16 cellular contexts compared by ENCODE assay signal in the genomic region with DNA sequence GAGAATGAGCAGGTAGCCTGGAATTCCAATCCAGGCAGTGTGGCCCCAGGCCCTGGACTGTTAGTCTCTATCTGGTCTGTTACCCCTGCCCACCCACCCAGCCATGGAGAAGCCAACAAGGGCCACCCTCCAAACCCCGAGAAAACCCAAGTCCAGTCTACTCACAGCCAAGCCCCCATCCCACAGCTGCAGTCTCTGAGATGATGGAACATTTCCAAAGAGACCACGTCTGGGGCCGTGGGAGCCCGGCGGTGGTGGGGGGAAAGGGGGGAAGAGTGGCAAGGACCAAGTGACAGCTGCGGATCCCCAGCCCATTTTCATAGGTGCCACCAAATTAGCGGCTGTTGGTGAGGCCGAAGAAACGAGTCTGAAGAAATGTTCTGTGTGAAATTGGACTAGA. TPM values are rescaled to one million over a fixed set of nuclear protein-coding genes. Genes with fewer than 3 reads are reported as not detected.
DNase-seq lines count a peak whose midpoint lies in the region; ATAC-seq, FAIRE-seq and TF ChIP-seq lines count a peak whose summit lies in the region.
"Had no signal": no experiment of that assay in that cellular context is flagged by ENCODE, and none has a peak within 500 bp of the region (broad histone marks: within the 10 kb centered on the region; RNA-seq: fewer than 3 reads in every experiment).

No MANE protein-coding gene starts in this region.

- peaks cover 19% of the 10 kb centered on the region for H3K4me1 Mint-ChIP-seq in central memory CD8-positive, alpha-beta T cell
- H3K4me1 Mint-ChIP-seq in glutamatergic neuron (ENCODE audit: low read depth, unreplicated experiment): peaks cover 20% of the 10 kb centered on the region

- peaks cover 0 to 14% (median 0%) of the 10 kb centered on the region in 4 donors for H3K36me3 ChIP-seq in sigmoid colon
- no peaks in the 10 kb centered on the region for H3K36me3 ChIP-seq in HepG2 (replicated peaks in 1 of 2; ENCODE audit: control insufficient read depth in 1 of 2, insufficient read depth in 2 of 2, low read length in 2 of 2)

- TF ChIP-seq CTCF in glutamatergic neuron (IDR thresholded peaks at IDR 0.05; ENCODE audit: partially characterized antibody, unreplicated experiment): no peak
- no peak for TF ChIP-seq CTCF in sigmoid colon (IDR thresholded peaks at IDR 0.05)
- no peak for TF ChIP-seq CTCF in HepG2 (CRISPR knock-in tag; IDR thresholded peaks at IDR 0.05)

- TF ChIP-seq EP300 in sigmoid colon (IDR thresholded peaks at IDR 0.05) (no peak), HepG2 (IDR thresholded peaks at IDR 0.05; ENCODE audit: low read depth in 2 of 2, low read length in 2 of 2) (no peak), HepG2 (CRISPR knock-in tag; IDR thresholded peaks at IDR 0.05; ENCODE audit: borderline replicate concordance) (no peak)

- WGBS in sigmoid colon, 2 donors: 73 to 74% methylated on average over 9 of the region's 9 CpGs
- WGBS in HepG2 (ENCODE audit: low lambda C conversion rate): 45% methylated on average over 9 of the region's 9 CpGs

- H3K36me3 Mint-ChIP-seq in central memory CD8-positive, alpha-beta T cell (ENCODE audit: insufficient read depth): peaks cover 3% of the 10 kb centered on the region
- peaks cover 6% of the 10 kb centered on the region for H3K36me3 Mint-ChIP-seq in glutamatergic neuron (ENCODE audit: unreplicated experiment)

- peak overlapping the region; percentile 63 for H3K27ac Mint-ChIP-seq in central memory CD8-positive, alpha-beta T cell (ENCODE audit: low read depth)
- H3K27ac Mint-ChIP-seq in glutamatergic neuron (ENCODE audit: unreplicated experiment): peak overlapping the region; percentile 79
- H3K27ac Mint-ChIP-seq: CD4-positive, CD25-positive, alpha-beta regulatory T cell had no signal

- ATAC-seq in central memory CD8-positive, alpha-beta T cell (replicated peaks; ENCODE audit: extremely low read depth, poor library complexity, severe bottlenecking): no peak
- ATAC-seq in HepG2: no peak
- ATAC-seq: A549, HCT116 had no signal

- peaks cover 6% of the 10 kb centered on the region for H3K9me3 Mint-ChIP-seq in central memory CD8-positive, alpha-beta T cell
- peaks cover 7% of the 10 kb centered on the region for H3K9me3 Mint-ChIP-seq in glutamatergic neuron (ENCODE audit: unreplicated experiment)

- H3K27ac ChIP-seq in sigmoid colon (no peak overlapping the region), HepG2 (ENCODE audit: extremely low read length, insufficient read depth, low read length) (no peak overlapping the region)
- H3K27ac ChIP-seq: GM23248, HL-60 had no signal

- H3K79me2 ChIP-seq in HepG2 (ENCODE audit: insufficient read depth, low read length): no peaks in the 10 kb centered on the region

- H3K27me3 ChIP-seq in sigmoid colon (peaks cover 0 to 3% (median 0%) of the 10 kb centered on the region in 3 donors), HepG2 (ENCODE audit: control insufficient read depth in 1 of 2, insufficient read depth in 2 of 2, low read length in 2 of 2) (peaks cover 4 to 49% of the 10 kb centered on the region in 2 experiments; a peak in 4 of 5 replicates)

- BruUV-seq in HepG2 (replicated peaks; lab: Mats Ljungman, UMichigan): no TSS peak

- no peak overlapping the region for H2AFZ ChIP-seq in HepG2 (ENCODE audit: low read length)
- H2AFZ ChIP-seq: GM23248 had no signal

- H3K27me3 Mint-ChIP-seq in central memory CD8-positive, alpha-beta T cell: peaks cover 4% of the 10 kb centered on the region
- H3K27me3 Mint-ChIP-seq in glutamatergic neuron (ENCODE audit: unreplicated experiment): peaks cover 12% of the 10 kb centered on the region

- H3K4me3 ChIP-seq in sigmoid colon (no peak overlapping the region), HepG2 (replicated peaks in 1 of 3; ENCODE audit: insufficient read depth in 1 of 3, low read depth in 2 of 3, low read length in 3 of 3) (no peak overlapping the region)
- H3K4me3 ChIP-seq: A549, GM23248 had no signal

- FAIRE-seq in HTR-8/SVneo (lab: Jason Lieb, UNC): no peak
- FAIRE-seq in HepG2 (lab: Jason Lieb, UNC): no peak
- FAIRE-seq: A549, GM18507, H54 had no signal

- no peak overlapping the region for H3K9ac ChIP-seq in HepG2 (ENCODE audit: insufficient read depth, low read depth, low read length)
- H3K9ac ChIP-seq: GM23248 had no signal

- H3K9me3 ChIP-seq in sigmoid colon: peaks cover 0 to 4% (median 3%) of the 10 kb centered on the region in 4 donors
- peaks cover 8% of the 10 kb centered on the region; the same call in 1 of the 2 replicates for H3K9me3 ChIP-seq in HepG2 (ENCODE audit: low read length)

- no peak for DNase-seq in central memory CD8-positive, alpha-beta T cell (ENCODE audit: low spot score in 2 of 2)
- DNase-seq in glutamatergic neuron (no peak), sigmoid colon (peak; percentile 28), HTR-8/SVneo (ENCODE audit: insufficient read length, low spot score) (no peak), HepG2 (ENCODE audit: low spot score) (no peak), NCI-H187 (lab: John Stamatoyannopoulos, UW) (no peak)
- DNase-seq: CD4-positive, CD25-positive, alpha-beta regulatory T cell; GM23248; IMR-90 had no signal

- CTCF ChIA-PET in HepG2 (lab: Yijun Ruan, JAX; ENCODE audit: low intra/inter-chr PET ratio, low total read pairs): no interaction called here

- H3K4me3 Mint-ChIP-seq in central memory CD8-positive, alpha-beta T cell: no peak overlapping the region
- H3K4me3 Mint-ChIP-seq in glutamatergic neuron (ENCODE audit: unreplicated experiment): peak overlapping the region; percentile 18

- TF ChIP-seq RAD21 in HepG2 (CRISPR knock-in tag; IDR thresholded peaks at IDR 0.05): no peak

- H4K20me1 ChIP-seq in HepG2 (ENCODE audit: insufficient read depth, low read length): 0 out of 2 replicates have a peak, but pooled peaks cover 3% of the 10 kb centered on the region

- no peak overlapping the region for H3K4me2 ChIP-seq in HepG2 (ENCODE audit: low read depth, low read length)
- H3K4me2 ChIP-seq: A549 had no signal

- H3K4me1 ChIP-seq in sigmoid colon (peaks cover 0 to 26% (median 17%) of the 10 kb centered on the region in 4 donors), HepG2 (ENCODE audit: insufficient read depth, low read length) (no peaks in the 10 kb centered on the region)

- in situ Hi-C loops in HepG2 (cut with HindIII; ENCODE audit: extremely low pct_ligation_motif_present, low pct_unique_long_range_greater_than_20kb): no loop called here

- POLR2A ChIA-PET in HepG2 (lab: Yijun Ruan, JAX): no interaction called here

- intact Hi-C loops in sigmoid colon (cut with DNase I) (no loop called here), HepG2 (cut with micrococcal nuclease; ENCODE audit: unreplicated experiment) (no loop called here)

- TF ChIP-seq POLR2A in sigmoid colon (IDR thresholded peaks at IDR 0.05) (no peak), HepG2 (IDR thresholded peaks at IDR 0.05; ENCODE audit: insufficient read depth in 1 of 2, low read depth in 2 of 2, low read length in 2 of 2) (no peak)

TF ChIP-seq in HepG2, 621 proteins besides CTCF, POLR2A, EP300 and RAD21:
- no peak for TF ChIP-seq ISL2 (CRISPR knock-in tag; IDR thresholded peaks at IDR 0.05)
- no peak for TF ChIP-seq NBN (conservative IDR thresholded peaks at IDR 0.05)
- no peak for TF ChIP-seq GFI1 (CRISPR knock-in tag; IDR thresholded peaks at IDR 0.05; ENCODE audit: borderline replicate concordance)

RNA-seq across cellular contexts. Expression of a gene that starts 53.6 kb away (rescaled TPM):
- total RNA-seq in glutamatergic neuron (ENCODE audit: unreplicated experiment): 110 TPM
- total RNA-seq in sigmoid colon: 10 to 100 TPM; 30.1 to 82.9 (median 49.5) TPM
- 1 to 10 TPM in 2 of 3 donors, not detected in 1; 1.2 to 2.4 TPM for polyA plus RNA-seq in sigmoid colon
- not detected in 2 replicates for total RNA-seq in HepG2 (2016; rRNA removed; fragmentation: Illumina TruSeq; extraction: Trizol)
- not detected in 2 replicates for total RNA-seq in HepG2 (2016; cell fraction: cytosol; rRNA removed; fragmentation: Illumina TruSeq; extraction: Trizol; ENCODE audit: low read depth)
- not detected in 2 replicates for total RNA-seq in HepG2 (2016; cell fraction: insoluble cytoplasmic fraction; rRNA removed; fragmentation: Illumina TruSeq; extraction: Trizol)
- not detected in 2 replicates for total RNA-seq in HepG2 (2016; cell fraction: membrane; rRNA removed; fragmentation: Illumina TruSeq; extraction: Trizol)
- total RNA-seq in HepG2 (2016; cell fraction: nucleus; rRNA removed; fragmentation: Illumina TruSeq; extraction: Trizol): not detected in 2 replicates
- polyA plus RNA-seq in HepG2 (2011; rRNA removed): not detected in 2 replicates
- polyA plus RNA-seq in HepG2 (2011; cell fraction: cytosol; rRNA removed): 0.03 TPM in 1 of 2 replicates, not detected in the other
- polyA plus RNA-seq in HepG2 (2011; cell fraction: nucleus; rRNA removed): not detected in 2 replicates
- polyA plus RNA-seq in HepG2 (2012): 0.25 TPM in 1 of 2 replicates, not detected in the other
- not detected in 2 replicates for polyA plus RNA-seq in HepG2 (2016; cell fraction: cytosol; fragmentation: Illumina TruSeq; extraction: Trizol; ENCODE audit: low read depth)
- not detected in 2 replicates for polyA plus RNA-seq in HepG2 (2016; cell fraction: insoluble cytoplasmic fraction; fragmentation: Illumina TruSeq; extraction: Trizol; ENCODE audit: low read depth)
- not detected in 2 replicates for polyA plus RNA-seq in HepG2 (2016; cell fraction: membrane; fragmentation: Illumina TruSeq; extraction: Trizol; ENCODE audit: low read depth)
- not detected in 2 replicates for polyA plus RNA-seq in HepG2 (2016; cell fraction: nucleus; fragmentation: Illumina TruSeq; extraction: Trizol; ENCODE audit: insufficient read depth, low read depth)
- 0.05 TPM in 1 of 2 replicates, not detected in the other for polyA minus RNA-seq in HepG2 (2011; rRNA and poly(A)+ RNA removed; ENCODE audit: low replicate concordance)
- not detected in 2 replicates for polyA minus RNA-seq in HepG2 (2011; cell fraction: cytosol; rRNA and poly(A)+ RNA removed)
- not detected in 2 replicates for polyA minus RNA-seq in HepG2 (2011; cell fraction: nucleus; rRNA and poly(A)+ RNA removed)
- total RNA-seq: CD4-positive, CD25-positive, alpha-beta regulatory T cell; Daoy; GM23248; IMR-90 had no signal
- polyA plus RNA-seq: AG04450, GM23248 had no signal

Comparison
In these comparisons a context has a peak if more than half of its experiments do, and no peak if none do; other contexts are left out.
1. RNA of a gene that starts 53.6 kb away (total RNA-seq): 110 TPM in glutamatergic neuron (single experiment) and 30.1 to 82.9 TPM in sigmoid colon; not detected in HepG2; every median in the first group is over 10 times any median in the second.